ENCODE assay signal across 2 cellular contexts in the genomic region with DNA sequence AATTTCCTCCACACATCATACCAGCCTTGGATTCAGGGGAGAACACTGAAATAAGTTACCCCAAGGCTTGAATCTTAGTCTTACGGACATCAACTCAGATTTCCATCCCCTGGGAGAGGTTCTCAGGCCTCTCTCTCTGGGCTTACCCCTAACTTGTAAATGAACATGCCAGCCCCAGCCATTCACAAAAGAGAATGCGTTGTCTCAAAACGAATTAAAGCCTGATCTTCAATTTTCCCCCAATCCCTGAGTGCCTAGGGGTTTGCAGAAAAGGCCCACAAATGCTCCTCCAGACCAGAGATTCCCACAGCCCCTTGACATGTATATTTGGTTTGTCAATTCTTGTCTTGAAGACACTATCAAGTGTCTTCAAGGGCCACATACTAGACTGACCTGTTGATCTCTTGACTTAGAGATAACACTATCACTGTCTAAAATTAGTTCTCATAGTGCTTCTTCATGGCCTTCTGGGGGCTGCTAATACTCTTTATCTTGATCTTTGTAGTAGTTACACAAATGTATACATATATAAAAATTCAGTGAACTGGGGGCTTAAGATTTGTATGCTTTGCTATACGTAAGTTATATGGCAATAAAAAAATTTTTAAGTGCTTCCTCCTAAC.
TF ChIP-seq lines count a peak whose summit lies in the region.

No MANE protein-coding gene starts in this region.

TF ChIP-seq in A549, 52 proteins besides CTCF, POLR2A, EP300 and RAD21:
- TF ChIP-seq RARB (CRISPR knock-in tag; IDR thresholded peaks at IDR 0.05) (no peak), RNF2 (IDR thresholded peaks at IDR 0.05; ENCODE audit: borderline replicate concordance, low read depth) (peak; percentile 53; the same call in 1 of the 2 replicates), NR3C1 (IDR thresholded peaks at IDR 0.05) (no peak), HEYL (CRISPR knock-in tag; IDR thresholded peaks at IDR 0.05) (no peak), CBX8 (IDR thresholded peaks at IDR 0.05) (0 out of 2 replicates have a peak, but pooled peaks have one; percentile 54)
- TF ChIP-seq, protein P1, sequence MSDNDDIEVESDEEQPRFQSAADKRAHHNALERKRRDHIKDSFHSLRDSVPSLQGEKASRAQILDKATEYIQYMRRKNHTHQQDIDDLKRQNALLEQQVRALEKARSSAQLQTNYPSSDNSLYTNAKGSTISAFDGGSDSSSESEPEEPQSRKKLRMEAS (IDR thresholded peaks at IDR 0.05) = no peak

TF ChIP-seq in K562, 482 proteins besides CTCF, POLR2A, EP300 and RAD21:
- TF ChIP-seq NFIC (IDR thresholded peaks at IDR 0.05) (peak; percentile 22; the same call in 1 of the 2 replicates), NFXL1 (CRISPR knock-in tag; IDR thresholded peaks at IDR 0.05) (no peak), CSDE1 (IDR thresholded peaks at IDR 0.05) (no peak), RBFOX2 (IDR thresholded peaks at IDR 0.05; ENCODE audit: low read depth, low read length) (no peak), ZNF12 (CRISPR knock-in tag; IDR thresholded peaks at IDR 0.05) (no peak), NONO (IDR thresholded peaks at IDR 0.05; ENCODE audit: low read depth in 2 of 2, low read length in 1 of 2) (no peak), ZC3H8 (IDR thresholded peaks at IDR 0.05) (no peak), ZFP36 (IDR thresholded peaks at IDR 0.05; ENCODE audit: low read depth, low read length, partially characterized antibody) (peak; percentile 85), PHF21A (IDR thresholded peaks at IDR 0.05; ENCODE audit: borderline replicate concordance, low read depth) (no peak), ZNF133 (CRISPR knock-in tag; IDR thresholded peaks at IDR 0.05) (no peak), GTF2F1 (IDR thresholded peaks at IDR 0.05; ENCODE audit: low read depth, low read length) (no peak), BMI1 (IDR thresholded peaks at IDR 0.05; ENCODE audit: low read length) (peak; percentile 89), CBX8 (IDR thresholded peaks at IDR 0.05; ENCODE audit: borderline replicate concordance, extremely low read depth, low read depth, low read length, poor library complexity, severe bottlenecking) (peak; percentile 100), POLR2B (IDR thresholded peaks at IDR 0.05; ENCODE audit: low read depth, partially characterized antibody) (no peak), FOXP1 (CRISPR knock-in tag; IDR thresholded peaks at IDR 0.05) (no peak), CBX2 (IDR thresholded peaks at IDR 0.05; ENCODE audit: insufficient read depth, low read length, poor library complexity, severe bottlenecking) (peak; percentile 85), RNF2 (IDR thresholded peaks at IDR 0.05) (peak; percentile 96)
- TF ChIP-seq, protein P2, sequence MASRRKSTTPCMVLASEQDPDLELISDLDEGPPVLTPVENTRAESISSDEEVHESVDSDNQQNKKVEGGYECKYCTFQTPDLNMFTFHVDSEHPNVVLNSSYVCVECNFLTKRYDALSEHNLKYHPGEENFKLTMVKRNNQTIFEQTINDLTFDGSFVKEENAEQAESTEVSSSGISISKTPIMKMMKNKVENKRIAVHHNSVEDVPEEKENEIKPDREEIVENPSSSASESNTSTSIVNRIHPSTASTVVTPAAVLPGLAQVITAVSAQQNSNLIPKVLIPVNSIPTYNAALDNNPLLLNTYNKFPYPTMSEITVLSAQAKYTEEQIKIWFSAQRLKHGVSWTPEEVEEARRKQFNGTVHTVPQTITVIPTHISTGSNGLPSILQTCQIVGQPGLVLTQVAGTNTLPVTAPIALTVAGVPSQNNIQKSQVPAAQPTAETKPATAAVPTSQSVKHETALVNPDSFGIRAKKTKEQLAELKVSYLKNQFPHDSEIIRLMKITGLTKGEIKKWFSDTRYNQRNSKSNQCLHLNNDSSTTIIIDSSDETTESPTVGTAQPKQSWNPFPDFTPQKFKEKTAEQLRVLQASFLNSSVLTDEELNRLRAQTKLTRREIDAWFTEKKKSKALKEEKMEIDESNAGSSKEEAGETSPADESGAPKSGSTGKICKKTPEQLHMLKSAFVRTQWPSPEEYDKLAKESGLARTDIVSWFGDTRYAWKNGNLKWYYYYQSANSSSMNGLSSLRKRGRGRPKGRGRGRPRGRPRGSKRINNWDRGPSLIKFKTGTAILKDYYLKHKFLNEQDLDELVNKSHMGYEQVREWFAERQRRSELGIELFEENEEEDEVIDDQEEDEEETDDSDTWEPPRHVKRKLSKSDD (conservative IDR thresholded peaks at IDR 0.05; ENCODE audit: low read length) = no peak
- TF ChIP-seq, protein P3, sequence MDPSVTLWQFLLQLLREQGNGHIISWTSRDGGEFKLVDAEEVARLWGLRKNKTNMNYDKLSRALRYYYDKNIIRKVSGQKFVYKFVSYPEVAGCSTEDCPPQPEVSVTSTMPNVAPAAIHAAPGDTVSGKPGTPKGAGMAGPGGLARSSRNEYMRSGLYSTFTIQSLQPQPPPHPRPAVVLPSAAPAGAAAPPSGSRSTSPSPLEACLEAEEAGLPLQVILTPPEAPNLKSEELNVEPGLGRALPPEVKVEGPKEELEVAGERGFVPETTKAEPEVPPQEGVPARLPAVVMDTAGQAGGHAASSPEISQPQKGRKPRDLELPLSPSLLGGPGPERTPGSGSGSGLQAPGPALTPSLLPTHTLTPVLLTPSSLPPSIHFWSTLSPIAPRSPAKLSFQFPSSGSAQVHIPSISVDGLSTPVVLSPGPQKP (CRISPR knock-in tag; IDR thresholded peaks at IDR 0.05) = no peak
